ENCODE assay signal across 25 cellular contexts in genomic region chr6:137969874-137970273, GRCh38.
A peak's percentile ranks its signal among the peaks of the same experiment; 100 is the strongest.
DNase-seq lines count a peak whose midpoint lies in the region; ATAC-seq and TF ChIP-seq lines count a peak whose summit lies in the region.
"Had no signal": no experiment of that assay in that cellular context is flagged by ENCODE, and none has a peak within 500 bp of the region (broad histone marks: within the 10 kb centered on the region; RNA-seq: fewer than 3 reads in every experiment).

No MANE protein-coding gene starts in this region.

- no peaks in the 10 kb centered on the region for H3K27me3 ChIP-seq in Caco-2 (replicated peaks; ENCODE audit: control insufficient read depth, insufficient read depth, low read length)
- H3K27me3 ChIP-seq: colonic mucosa, upper lobe of right lung had no signal

- peaks cover 24% of the 10 kb centered on the region for H3K4me1 ChIP-seq in Caco-2
- H3K4me1 ChIP-seq: colonic mucosa had no signal

- no peaks in the 10 kb centered on the region for H3K9me3 Mint-ChIP-seq in activated T-cell treated with anti-CD3 and anti-CD28 coated beads, Interleukin-2, amount 50 U/mL, for 24 hours
- peaks cover 46% of the 10 kb centered on the region for H3K9me3 Mint-ChIP-seq in Caco-2 (ENCODE audit: unreplicated experiment)
- no peaks in the 10 kb centered on the region for H3K9me3 Mint-ChIP-seq in activated T-helper 17 cell treated with anti-CD3 and anti-CD28 coated beads, Interleukin-2, amount 50 U/mL, for 72 hours
- H3K9me3 Mint-ChIP-seq in natural killer cell treated with Interleukin-12 subunit alpha and Interleukin-12 subunit beta and Interleukin-15 and Interleukin-18, amount 100 ng/mL, for 72 hours = peaks cover 5% of the 10 kb centered on the region
- H3K9me3 Mint-ChIP-seq: H9, mesothelial cell of epicardium, naive B cell had no signal

- no peaks in the 10 kb centered on the region for H3K36me3 Mint-ChIP-seq in activated T-cell treated with anti-CD3 and anti-CD28 coated beads, Interleukin-2, amount 50 U/mL, for 24 hours (ENCODE audit: low read depth)
- H3K36me3 Mint-ChIP-seq in Caco-2 (ENCODE audit: insufficient read depth, unreplicated experiment) = peaks cover 8% of the 10 kb centered on the region
- H3K36me3 Mint-ChIP-seq in activated T-helper 17 cell treated with anti-CD3 and anti-CD28 coated beads, Interleukin-2, amount 50 U/mL, for 72 hours (ENCODE audit: low read depth) = no peaks in the 10 kb centered on the region
- peaks cover 21% of the 10 kb centered on the region for H3K36me3 Mint-ChIP-seq in natural killer cell treated with Interleukin-12 subunit alpha and Interleukin-12 subunit beta and Interleukin-15 and Interleukin-18, amount 100 ng/mL, for 72 hours
- H3K36me3 Mint-ChIP-seq: mesothelial cell of epicardium had no signal

- DNase-seq in activated T-cell treated with anti-CD3 and anti-CD28 coated beads, Interleukin-2, amount 50 U/mL, for 24 hours = no peak
- DNase-seq in activated T-cell treated with anti-CD3 and anti-CD28 coated beads for 4 hours (no peak), Caco-2 (no peak), NOMO-1 treated with DMSO at 0.1 percent for 48 hours (lab: John Stamatoyannopoulos, UW; ENCODE audit: unreplicated experiment) (no peak), DMS53 (lab: John Stamatoyannopoulos, UW) (no peak)
- no peak for DNase-seq in natural killer cell treated with Interleukin-12 subunit alpha and Interleukin-12 subunit beta and Interleukin-15 and Interleukin-18, amount 100 ng/mL, for 72 hours (ENCODE audit: low spot score)
- DNase-seq: activated effector memory CD4-positive, alpha-beta T cell treated with anti-CD3 and anti-CD28 coated beads, Interleukin-2, amount 50 U/mL, for 16 hours; colonic mucosa; DMS79 treated with DMSO at 0.1 percent for 48 hours; effector memory CD4-positive, alpha-beta T cell; erythroblast; H9; kidney; naive B cell; NCI-H146; NCI-H446 treated with DMSO at 0.1 percent for 48 hours; OCI-M1; substantia nigra; T-helper 1 cell; upper lobe of right lung had no signal

- peak overlapping the region; percentile 43 for H3K4me3 Mint-ChIP-seq in activated T-cell treated with anti-CD3 and anti-CD28 coated beads, Interleukin-2, amount 50 U/mL, for 24 hours
- peak overlapping the region; percentile 48 for H3K4me3 Mint-ChIP-seq in Caco-2 (ENCODE audit: unreplicated experiment)
- peak overlapping the region; percentile 79 for H3K4me3 Mint-ChIP-seq in activated T-helper 17 cell treated with anti-CD3 and anti-CD28 coated beads, Interleukin-2, amount 50 U/mL, for 72 hours
- peak overlapping the region; percentile 97 for H3K4me3 Mint-ChIP-seq in natural killer cell treated with Interleukin-12 subunit alpha and Interleukin-12 subunit beta and Interleukin-15 and Interleukin-18, amount 100 ng/mL, for 72 hours
- H3K4me3 Mint-ChIP-seq: B cell, H9, mesothelial cell of epicardium had no signal

- CTCF ChIA-PET in Caco-2 (lab: Charles Lee) = no interaction called here

- no peaks in the 10 kb centered on the region for H3K27me3 Mint-ChIP-seq in activated T-cell treated with anti-CD3 and anti-CD28 coated beads, Interleukin-2, amount 50 U/mL, for 24 hours
- no peaks in the 10 kb centered on the region for H3K27me3 Mint-ChIP-seq in Caco-2 (ENCODE audit: insufficient read depth, unreplicated experiment)
- H3K27me3 Mint-ChIP-seq in activated T-helper 17 cell treated with anti-CD3 and anti-CD28 coated beads, Interleukin-2, amount 50 U/mL, for 72 hours = no peaks in the 10 kb centered on the region
- no peaks in the 10 kb centered on the region for H3K27me3 Mint-ChIP-seq in natural killer cell treated with Interleukin-12 subunit alpha and Interleukin-12 subunit beta and Interleukin-15 and Interleukin-18, amount 100 ng/mL, for 72 hours
- H3K27me3 Mint-ChIP-seq: B cell had no signal

- H3K27ac Mint-ChIP-seq in activated T-cell treated with anti-CD3 and anti-CD28 coated beads, Interleukin-2, amount 50 U/mL, for 24 hours = peak overlapping the region; percentile 92
- peak overlapping the region; percentile 92 for H3K27ac Mint-ChIP-seq in Caco-2 (ENCODE audit: unreplicated experiment)
- peak overlapping the region; percentile 92 for H3K27ac Mint-ChIP-seq in activated T-helper 17 cell treated with anti-CD3 and anti-CD28 coated beads, Interleukin-2, amount 50 U/mL, for 72 hours
- H3K27ac Mint-ChIP-seq in natural killer cell treated with Interleukin-12 subunit alpha and Interleukin-12 subunit beta and Interleukin-15 and Interleukin-18, amount 100 ng/mL, for 72 hours = peak overlapping the region; percentile 98 to 100
- H3K27ac Mint-ChIP-seq: B cell, H9, mesothelial cell of epicardium had no signal

- POLR2A ChIA-PET in Caco-2 (lab: Charles Lee) = no interaction called here

- no peak overlapping the region for H3K4me3 ChIP-seq in Caco-2 (ENCODE audit: low read depth, low read length)
- H3K4me3 ChIP-seq: colonic mucosa, skin epidermis, upper lobe of right lung had no signal

- no TSS peak for BruUV-seq in Caco-2 (replicated peaks; lab: Mats Ljungman, UMichigan)

- TF ChIP-seq CTCF in Caco-2 (IDR thresholded peaks at IDR 0.05; ENCODE audit: insufficient read depth in 1 of 2, low read depth in 1 of 2, low read length in 1 of 2, severe bottlenecking in 1 of 2, unreplicated experiment in 1 of 2) = no peak

- intact Hi-C loops in Caco-2 (cut with micrococcal nuclease; ENCODE audit: unreplicated experiment) = no loop called here

- no peaks in the 10 kb centered on the region; the same call in 1 of the 2 replicates for H3K36me3 ChIP-seq in Caco-2 (ENCODE audit: control insufficient read depth, insufficient read depth, low read length)
- H3K36me3 ChIP-seq: colonic mucosa, upper lobe of right lung had no signal

- H3K4me1 Mint-ChIP-seq in activated T-cell treated with anti-CD3 and anti-CD28 coated beads, Interleukin-2, amount 50 U/mL, for 24 hours (ENCODE audit: low read depth) = peaks cover 71% of the 10 kb centered on the region
- H3K4me1 Mint-ChIP-seq in Caco-2 (ENCODE audit: low read depth, unreplicated experiment) = peaks cover 40% of the 10 kb centered on the region
- H3K4me1 Mint-ChIP-seq in activated T-helper 17 cell treated with anti-CD3 and anti-CD28 coated beads, Interleukin-2, amount 50 U/mL, for 72 hours = peaks cover 43% of the 10 kb centered on the region
- H3K4me1 Mint-ChIP-seq in natural killer cell treated with Interleukin-12 subunit alpha and Interleukin-12 subunit beta and Interleukin-15 and Interleukin-18, amount 100 ng/mL, for 72 hours (ENCODE audit: low read depth in 2 of 2) = peaks cover 70 to 85% of the 10 kb centered on the region in 2 donors

- no peak for ATAC-seq in activated T-helper 17 cell treated with anti-CD3 and anti-CD28 coated beads, Interleukin-2, amount 50 U/mL, for 72 hours (replicated peaks)
- ATAC-seq in natural killer cell treated with Interleukin-12 subunit alpha and Interleukin-12 subunit beta and Interleukin-15 and Interleukin-18, amount 100 ng/mL, for 72 hours = no peak
- no peak for ATAC-seq in HG03196 (IDR thresholded peaks at IDR 0.05; ENCODE audit: unreplicated experiment)

- no peaks in the 10 kb centered on the region for H3K9me3 ChIP-seq in Caco-2
- H3K9me3 ChIP-seq: colonic mucosa, upper lobe of right lung had no signal

Comparison
In these comparisons a context has a peak if more than half of its experiments do, and no peak if none do; other contexts are left out.
1. H3K4me3 Mint-ChIP-seq: peak in every context shown above with its lines; median percentile 97 in natural killer cell treated with Interleukin-12 subunit alpha and Interleukin-12 subunit beta and Interleukin-15 and Interleukin-18, amount 100 ng/mL, for 72 hours; 79 in activated T-helper 17 cell treated with anti-CD3 and anti-CD28 coated beads, Interleukin-2, amount 50 U/mL, for 72 hours; 48 in Caco-2; 43 in activated T-cell treated with anti-CD3 and anti-CD28 coated beads, Interleukin-2, amount 50 U/mL, for 24 hours.